8 cellular contexts compared by ENCODE assay signal in the genomic region with DNA sequence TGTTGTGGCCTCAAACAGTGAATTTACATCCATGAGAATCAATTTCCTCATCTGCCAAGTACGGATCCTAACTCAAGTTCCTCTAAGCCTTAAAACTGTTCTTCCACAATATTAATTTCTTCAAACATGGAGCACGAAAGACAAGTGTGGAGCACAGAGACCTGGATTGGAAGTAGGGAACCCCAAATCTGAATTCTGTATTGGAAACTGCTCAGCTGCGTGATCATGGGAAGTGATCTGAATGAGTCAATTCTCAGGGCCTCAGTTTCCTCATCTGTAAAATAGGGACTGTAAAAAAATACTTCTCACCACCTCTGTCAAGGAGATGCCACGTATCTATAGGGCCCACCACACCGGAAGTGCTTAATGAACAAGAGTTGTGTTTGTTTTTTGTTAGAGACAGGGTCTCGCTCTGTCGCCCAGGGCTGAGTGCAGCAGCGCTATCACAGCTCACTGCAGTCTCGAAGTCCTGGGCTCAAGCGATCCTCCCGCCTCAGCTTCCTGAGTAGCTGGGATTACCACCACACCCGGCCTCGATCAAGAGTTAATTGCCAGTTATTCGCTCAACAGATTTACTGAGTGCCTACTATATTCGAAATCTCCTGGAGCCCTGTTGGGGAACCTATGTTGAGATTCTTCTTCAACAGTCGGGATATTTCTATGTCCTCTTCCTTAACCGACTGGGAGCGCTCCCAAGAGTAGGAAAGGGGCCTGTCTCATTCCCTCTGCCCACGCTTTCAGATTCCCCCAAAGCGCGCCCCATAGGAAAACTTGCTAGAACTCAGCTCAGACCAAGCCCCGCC. TPM values are rescaled to one million over a fixed set of nuclear protein-coding genes. Genes with fewer than 3 reads are reported as not detected.
DNase-seq lines count a peak whose midpoint lies in the region; ATAC-seq and TF ChIP-seq lines count a peak whose summit lies in the region.

No MANE protein-coding gene starts in this region.

- H3K9ac ChIP-seq in BLaER1 treated with 17β-estradiol and CSF1 and Interleukin-3, amounts not matched to agents 10 nM and 100 nM: peak overlapping the region; percentile 83 to 98 (median 95)

- H3K27ac Mint-ChIP-seq in natural killer cell treated with Interleukin-12 subunit alpha and Interleukin-12 subunit beta and Interleukin-15 and Interleukin-18, amount 100 ng/mL, for 72 hours: peak overlapping the region; percentile 85 to 90

- DNase-seq in LNCaP clone FGC (ENCODE audit: low read depth) (no peak), coronary artery (ENCODE audit: low spot score) (no peak), NCI-H146 (lab: John Stamatoyannopoulos, UW) (no peak)
- DNase-seq in natural killer cell treated with Interleukin-12 subunit alpha and Interleukin-12 subunit beta and Interleukin-15 and Interleukin-18, amount 100 ng/mL, for 72 hours (ENCODE audit: low spot score): no peak

- H3K27me3 ChIP-seq in BLaER1 treated with 17β-estradiol and CSF1 and Interleukin-3, amounts not matched to agents 10 nM and 100 nM: no peaks in the 10 kb centered on the region

- peak overlapping the region; percentile 81 to 99 (median 90) for H3K4me3 ChIP-seq in BLaER1 treated with 17β-estradiol and CSF1 and Interleukin-3, amounts not matched to agents 10 nM and 100 nM
- H3K4me3 ChIP-seq in LNCaP clone FGC (ENCODE audit: low read depth, low read length) (peak overlapping the region; percentile 95), coronary artery (peak overlapping the region; percentile 96)

- ATAC-seq in natural killer cell treated with Interleukin-12 subunit alpha and Interleukin-12 subunit beta and Interleukin-15 and Interleukin-18, amount 100 ng/mL, for 72 hours: no peak
- ATAC-seq in GM21360 (IDR thresholded peaks at IDR 0.05; ENCODE audit: unreplicated experiment): no peak
- ATAC-seq in HG02938 (IDR thresholded peaks at IDR 0.05; ENCODE audit: unreplicated experiment): no peak
- ATAC-seq in GM21529 (IDR thresholded peaks at IDR 0.05; ENCODE audit: unreplicated experiment): no peak

- peaks cover 18 to 52% (median 29%) of the 10 kb centered on the region in 11 experiments for H3K36me3 ChIP-seq in BLaER1 treated with 17β-estradiol and CSF1 and Interleukin-3, amounts not matched to agents 10 nM and 100 nM

- peak overlapping the region; percentile 88 to 100 (median 94) for H3K4me2 ChIP-seq in BLaER1 treated with 17β-estradiol and CSF1 and Interleukin-3, amounts not matched to agents 10 nM and 100 nM

- peak overlapping the region; percentile 99 for H3K4me3 Mint-ChIP-seq in natural killer cell treated with Interleukin-12 subunit alpha and Interleukin-12 subunit beta and Interleukin-15 and Interleukin-18, amount 100 ng/mL, for 72 hours

- peak overlapping the region; percentile 35 to 97 (median 81); a peak in 21 of 22 replicates for H3K27ac ChIP-seq in BLaER1 treated with 17β-estradiol and CSF1 and Interleukin-3, amounts not matched to agents 10 nM and 100 nM
- peak overlapping the region; percentile 71 to 100 for H3K27ac ChIP-seq in coronary artery

- H3K9me3 ChIP-seq in BLaER1 treated with 17β-estradiol and CSF1 and Interleukin-3, amounts not matched to agents 10 nM and 100 nM (replicated peaks in 1 of 11): no peaks in the 10 kb centered on the region

- peaks cover 12 to 22% of the 10 kb centered on the region in 2 donors for H3K4me1 Mint-ChIP-seq in natural killer cell treated with Interleukin-12 subunit alpha and Interleukin-12 subunit beta and Interleukin-15 and Interleukin-18, amount 100 ng/mL, for 72 hours (ENCODE audit: low read depth in 2 of 2)

- peaks cover 19 to 38% (median 23%) of the 10 kb centered on the region in 10 experiments for H3K4me1 ChIP-seq in BLaER1 treated with 17β-estradiol and CSF1 and Interleukin-3, amounts not matched to agents 10 nM and 100 nM

- no peaks in the 10 kb centered on the region for H3K27me3 Mint-ChIP-seq in natural killer cell treated with Interleukin-12 subunit alpha and Interleukin-12 subunit beta and Interleukin-15 and Interleukin-18, amount 100 ng/mL, for 72 hours

- H3K9me3 Mint-ChIP-seq in natural killer cell treated with Interleukin-12 subunit alpha and Interleukin-12 subunit beta and Interleukin-15 and Interleukin-18, amount 100 ng/mL, for 72 hours: no peaks in the 10 kb centered on the region

- peaks cover 5% of the 10 kb centered on the region for H3K36me3 Mint-ChIP-seq in natural killer cell treated with Interleukin-12 subunit alpha and Interleukin-12 subunit beta and Interleukin-15 and Interleukin-18, amount 100 ng/mL, for 72 hours

- TF ChIP-seq CTCF in LNCaP clone FGC (IDR thresholded peaks at IDR 0.05; ENCODE audit: control insufficient read depth, extremely low read depth, insufficient read depth) (no peak), coronary artery (IDR thresholded peaks at IDR 0.05) (no peak)

- peaks cover 0 to 41% (median 24%) of the 10 kb centered on the region in 11 experiments; a peak in 15 of 22 replicates for H4K20me1 ChIP-seq in BLaER1 treated with 17β-estradiol and CSF1 and Interleukin-3, amounts not matched to agents 10 nM and 100 nM

RNA-seq across cellular contexts. Expression of gene SERTAD3, which starts 1.6 kb away (rescaled TPM):
- 10 to 100 TPM; 12.8 to 13.2 TPM for total RNA-seq in natural killer cell treated with Interleukin-12 subunit alpha and Interleukin-12 subunit beta and Interleukin-15 and Interleukin-18, amount 100 ng/mL, for 72 hours

RNA-seq across cellular contexts. Expression of gene SERTAD1, which starts 16.7 kb away (rescaled TPM):
- 10 to 100 TPM; 11.2 to 21.5 TPM for total RNA-seq in natural killer cell treated with Interleukin-12 subunit alpha and Interleukin-12 subunit beta and Interleukin-15 and Interleukin-18, amount 100 ng/mL, for 72 hours

RNA-seq across cellular contexts. Expression of gene BLVRB, which starts 23.0 kb away (rescaled TPM):
- 1 to 10 TPM; 4.6 to 5.3 TPM for total RNA-seq in natural killer cell treated with Interleukin-12 subunit alpha and Interleukin-12 subunit beta and Interleukin-15 and Interleukin-18, amount 100 ng/mL, for 72 hours

RNA-seq across cellular contexts. Expression of gene SPTBN4, which starts 24.3 kb away (rescaled TPM):
- not detected for total RNA-seq in natural killer cell treated with Interleukin-12 subunit alpha and Interleukin-12 subunit beta and Interleukin-15 and Interleukin-18, amount 100 ng/mL, for 72 hours

RNA-seq across cellular contexts. Expression of gene PRX, which starts 29.4 kb away (rescaled TPM):
- under 1 TPM; 0.48 to 0.78 TPM for total RNA-seq in natural killer cell treated with Interleukin-12 subunit alpha and Interleukin-12 subunit beta and Interleukin-15 and Interleukin-18, amount 100 ng/mL, for 72 hours
